ENCODE assay signal across 1 cellular context in the genomic region with DNA sequence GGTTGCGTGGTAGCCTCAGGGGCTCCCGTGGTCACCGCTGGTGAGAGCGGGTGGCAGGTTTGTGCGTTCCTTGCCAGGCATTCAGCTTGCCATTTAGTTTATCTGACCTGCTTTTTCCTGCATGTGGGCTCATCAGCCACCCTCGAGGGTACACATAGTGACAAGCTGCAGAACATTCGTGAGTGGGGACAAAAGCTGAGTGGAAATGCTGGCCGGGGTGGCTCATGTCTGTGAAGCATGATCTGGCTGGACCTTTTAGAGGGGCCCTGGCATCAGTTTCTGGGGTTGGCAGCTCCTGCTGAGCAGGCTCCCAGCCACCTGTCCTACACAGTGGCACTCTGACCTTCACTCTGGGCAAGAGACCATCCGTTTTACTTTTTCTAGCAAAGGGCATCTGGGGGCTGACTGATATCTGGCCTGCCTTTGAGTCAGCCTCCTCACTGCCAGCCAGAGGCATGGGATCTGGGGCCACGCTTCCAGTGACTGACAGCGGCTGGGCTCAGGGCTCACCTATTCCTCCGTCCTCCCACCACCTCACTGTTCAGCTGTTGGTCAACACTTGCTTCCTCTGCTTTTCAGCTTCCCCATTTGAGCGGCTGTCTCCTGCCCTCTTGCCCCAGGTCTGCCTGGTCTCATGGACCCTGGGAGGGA.
TF ChIP-seq lines count a peak whose summit lies in the region.

No MANE protein-coding gene starts in this region.

TF ChIP-seq in IMR-90, 13 proteins besides CTCF, POLR2A, EP300 and RAD21 (continued from another document):
- TF ChIP-seq NFE2L2 (IDR thresholded peaks at IDR 0.05; ENCODE audit: low read depth, low read length): no peak
- TF ChIP-seq MAZ (IDR thresholded peaks at IDR 0.05; ENCODE audit: borderline replicate concordance, low read depth, low read length): no peak
- TF ChIP-seq CEBPB (IDR thresholded peaks at IDR 0.05; ENCODE audit: low read depth, low read length): no peak
